Comparison of ENCODE assay signal across 1 cellular context in the genomic region with DNA sequence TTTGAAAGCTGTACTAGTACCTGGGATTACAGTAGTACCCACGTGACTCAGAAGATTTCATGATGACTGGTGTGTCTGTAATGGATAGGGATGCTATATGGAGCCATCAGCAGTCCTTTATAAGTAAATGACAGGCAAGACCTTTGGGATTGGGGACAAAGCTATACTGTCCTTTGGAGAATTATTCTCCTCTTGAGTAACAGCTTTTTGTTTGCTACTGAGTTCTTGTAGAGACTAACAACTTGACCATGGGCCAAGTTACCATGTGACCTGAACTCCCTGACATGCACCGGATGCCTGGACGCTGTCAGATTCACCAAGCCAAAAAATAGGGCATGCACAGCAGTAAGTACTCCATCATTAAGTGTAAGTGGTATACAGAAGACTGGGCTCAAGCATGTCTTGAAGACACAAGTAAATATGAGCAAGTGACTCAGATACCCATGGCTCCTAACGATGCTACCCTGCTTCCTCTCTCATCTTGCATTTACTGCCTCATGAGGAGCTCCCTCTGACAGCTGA.
TF ChIP-seq lines count a peak whose summit lies in the region.

No MANE protein-coding gene starts in this region.

TF ChIP-seq in IMR-90, 13 proteins besides CTCF, POLR2A, EP300 and RAD21:
- TF ChIP-seq RFX5 (IDR thresholded peaks at IDR 0.05; ENCODE audit: low read depth, low read length) (no peak), MXI1 (IDR thresholded peaks at IDR 0.05; ENCODE audit: borderline replicate concordance, low read depth, low read length) (peak; percentile 48; the same call in 1 of the 2 replicates), NFE2L2 (IDR thresholded peaks at IDR 0.05; ENCODE audit: low read depth, low read length) (no peak)
TF ChIP-seq in IMR-90: peak in this region for 1.
